In the genomic region with DNA sequence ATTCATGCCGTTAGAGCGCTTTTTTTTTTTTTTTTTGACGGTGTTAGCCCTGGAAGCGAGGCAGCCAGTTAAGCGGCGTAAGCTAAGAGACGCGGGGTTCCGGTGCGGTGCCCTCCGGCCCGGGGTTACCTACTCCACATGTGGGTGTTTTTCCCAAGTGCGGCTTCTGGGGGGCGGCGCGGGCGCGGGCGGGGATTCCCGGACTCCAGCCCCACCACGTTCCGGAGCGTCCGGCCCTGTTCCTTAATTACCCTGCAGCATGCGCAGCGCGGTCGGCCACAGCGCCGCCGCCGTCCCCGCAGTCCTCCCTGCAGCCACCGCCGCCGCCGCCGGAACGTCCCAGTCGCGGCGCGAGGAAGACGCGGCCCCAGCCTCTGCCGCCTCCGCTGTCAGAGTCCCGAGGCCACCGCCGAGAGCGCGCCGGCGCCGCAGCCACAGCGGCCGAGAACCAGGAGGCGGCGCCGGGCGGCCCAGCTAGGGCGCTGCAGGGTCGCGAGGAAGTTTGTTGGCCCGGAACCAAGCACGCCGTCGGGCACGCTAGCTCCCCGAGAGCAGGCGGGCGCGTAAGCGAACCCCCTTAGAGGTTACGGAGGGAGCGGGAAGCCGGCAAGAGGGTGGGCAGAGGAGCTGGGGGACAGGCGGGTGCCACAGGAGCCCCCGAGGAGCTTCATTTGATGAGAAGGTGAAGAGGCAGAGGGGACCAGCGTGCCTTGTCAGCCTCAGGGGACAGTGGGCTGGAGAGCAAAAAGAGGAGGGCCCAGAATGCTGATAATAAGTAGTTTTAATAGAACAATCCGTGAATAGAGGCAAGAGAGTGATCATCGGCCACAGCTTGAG, we compare ENCODE assay signal across 9 cellular contexts. TPM values are rescaled to one million over a fixed set of nuclear protein-coding genes. Genes with fewer than 3 reads are reported as not detected.
DNase-seq lines count a peak whose midpoint lies in the region; ATAC-seq and TF ChIP-seq lines count a peak whose summit lies in the region.
"Had no signal": no experiment of that assay in that cellular context is flagged by ENCODE, and none has a peak within 500 bp of the region (broad histone marks: within the 10 kb centered on the region; RNA-seq: fewer than 3 reads in every experiment).

No MANE protein-coding gene starts in this region.

- H3K4me1 Mint-ChIP-seq in natural killer cell, result peaks cover 11 to 18% of the 10 kb centered on the region in 2 donors
- H3K4me1 Mint-ChIP-seq in stimulated activated naive CD8-positive, alpha-beta T cell treated with anti-CD3 and anti-CD28 coated beads, Interleukin-15, amount 100 ng/mL, for 72 hours, result peaks cover 24% of the 10 kb centered on the region

- intact Hi-C loops in natural killer cell (cut with micrococcal nuclease), result no loop called here

- DNase-seq in 8988T (peak; percentile 35), NCI-H69 (lab: John Stamatoyannopoulos, UW) (peak; percentile 68), natural killer cell (peak; percentile 36)
- peak; percentile 83 for DNase-seq in activated CD8-positive, alpha-beta memory T cell treated with anti-CD3 and anti-CD28 coated beads, Interleukin-2, amount 50 U/mL, for 48 hours
- peak; percentile 68 to 71 for DNase-seq in stimulated activated naive CD8-positive, alpha-beta T cell treated with anti-CD3 and anti-CD28 coated beads, Interleukin-15, amount 100 ng/mL, for 72 hours

- peak; percentile 45 for ATAC-seq in GM18517 (IDR thresholded peaks at IDR 0.05; ENCODE audit: unreplicated experiment)
- peak; percentile 71 for ATAC-seq in HG03039 (IDR thresholded peaks at IDR 0.05; ENCODE audit: unreplicated experiment)
- peak; percentile 75 for ATAC-seq in esophagus mucosa
- ATAC-seq in natural killer cell, result peak; percentile 78 to 85 (median 83)
- ATAC-seq in stimulated activated naive CD8-positive, alpha-beta T cell treated with anti-CD3 and anti-CD28 coated beads, Interleukin-15, amount 100 ng/mL, for 72 hours, result peak; percentile 91
- ATAC-seq: HCT116 had no signal

- no peaks in the 10 kb centered on the region for H3K9me3 Mint-ChIP-seq in natural killer cell
- H3K9me3 Mint-ChIP-seq in stimulated activated naive CD8-positive, alpha-beta T cell treated with anti-CD3 and anti-CD28 coated beads, Interleukin-15, amount 100 ng/mL, for 72 hours, result no peaks in the 10 kb centered on the region

- peak overlapping the region in 1 of 2 donors; percentile 11 for H3K27ac Mint-ChIP-seq in natural killer cell
- H3K27ac Mint-ChIP-seq in stimulated activated naive CD8-positive, alpha-beta T cell treated with anti-CD3 and anti-CD28 coated beads, Interleukin-15, amount 100 ng/mL, for 72 hours, result peak overlapping the region; percentile 71 to 83

- TF ChIP-seq CTCF in natural killer cell (IDR thresholded peaks at IDR 0.05), result no peak

- peak overlapping the region; percentile 86 for H3K4me3 Mint-ChIP-seq in natural killer cell
- H3K4me3 Mint-ChIP-seq in stimulated activated naive CD8-positive, alpha-beta T cell treated with anti-CD3 and anti-CD28 coated beads, Interleukin-15, amount 100 ng/mL, for 72 hours, result peak overlapping the region; percentile 83 to 89

- H3K36me3 Mint-ChIP-seq in natural killer cell, result no peaks in the 10 kb centered on the region

- peaks cover 49 to 70% of the 10 kb centered on the region in 2 donors for H3K27me3 Mint-ChIP-seq in natural killer cell (ENCODE audit: low read depth in 2 of 2)
- peaks cover 38% of the 10 kb centered on the region for H3K27me3 Mint-ChIP-seq in stimulated activated naive CD8-positive, alpha-beta T cell treated with anti-CD3 and anti-CD28 coated beads, Interleukin-15, amount 100 ng/mL, for 72 hours

RNA-seq across cellular contexts. Expression of a gene that starts 0.9 kb away (rescaled TPM):
- 0.04 TPM for total RNA-seq in esophagus mucosa
- total RNA-seq in natural killer cell, result under 1 TPM; 0.07 to 0.33 (median 0.18) TPM

Comparison
In these comparisons a context has a peak if more than half of its experiments do, and no peak if none do; other contexts are left out.
1. Peak in every context shown above with its lines: DNase-seq and ATAC-seq.